8 cellular contexts compared by ENCODE assay signal in the genomic region with DNA sequence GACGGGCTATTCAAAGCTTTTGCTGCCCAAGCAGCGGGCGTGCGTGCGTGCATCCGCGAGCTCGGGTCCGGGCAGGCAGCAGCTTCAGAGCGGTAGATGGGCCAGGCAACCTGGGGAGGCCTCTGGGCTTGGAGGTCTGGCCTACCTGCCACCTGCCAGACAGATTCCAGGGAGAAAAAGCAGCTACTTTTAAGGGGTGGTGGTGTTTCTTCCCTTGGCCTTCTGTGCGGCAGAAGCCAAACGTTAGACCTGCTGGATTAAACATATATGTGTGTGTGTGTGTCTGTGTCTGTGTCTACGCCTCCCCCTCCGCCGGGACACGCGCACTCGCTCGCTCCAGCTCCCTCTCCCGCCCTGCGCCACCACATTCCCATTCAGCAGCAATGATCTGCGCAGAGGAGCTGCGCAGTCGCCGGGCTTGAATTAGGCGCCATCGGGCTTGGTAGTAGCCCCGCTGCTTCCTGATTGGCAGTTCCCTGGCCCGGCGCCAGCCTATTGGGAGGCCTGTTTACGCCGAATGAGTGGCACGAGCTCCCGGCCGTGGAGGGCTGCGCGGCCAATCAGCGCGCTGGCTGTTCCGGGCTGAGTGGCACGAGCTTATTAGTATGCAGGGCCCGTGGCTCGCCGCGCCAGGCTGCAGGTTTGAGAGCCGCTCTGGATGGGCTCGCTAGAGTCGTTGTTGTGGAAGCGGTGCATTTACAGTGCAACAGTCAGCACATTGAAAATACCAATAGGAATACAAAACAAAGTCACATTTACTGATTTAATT. TPM values are rescaled to one million over a fixed set of nuclear protein-coding genes. Genes with fewer than 3 reads are reported as not detected.
A peak's percentile ranks its signal among the peaks of the same experiment; 100 is the strongest.
DNase-seq lines count a peak whose midpoint lies in the region; ATAC-seq, FAIRE-seq and TF ChIP-seq lines count a peak whose summit lies in the region.

A gene (plus strand): TSS at position 627 of the 769 bp plus-strand sequence. CDS start 4,283 bp downstream, outside the sequence.

- H3K4me3 ChIP-seq in AG04450 (ENCODE audit: low read depth, low read length) (peak within 1 kb of the TSS; percentile 67), skeletal muscle tissue (ENCODE audit: low read length in 3 of 3) (peak within 1 kb of the TSS; percentile 79 to 90 (median 87))

- peaks cover 19% of the 10 kb centered on the region for H3K4me1 Mint-ChIP-seq in central memory CD8-positive, alpha-beta T cell

- H3K9me3 Mint-ChIP-seq in central memory CD8-positive, alpha-beta T cell = no peaks in the 10 kb centered on the region

- peak; percentile 99 for DNase-seq in AG04450 (ENCODE audit: low read depth, low spot score)
- DNase-seq in H54 (ENCODE audit: insufficient read length, low spot score) = peak; percentile 99
- DNase-seq in NCI-H345 (lab: John Stamatoyannopoulos, UW) = peak; percentile 100
- DNase-seq in activated CD4-positive, CD25-positive, alpha-beta regulatory T cell treated with anti-CD3 and anti-CD28 coated beads, Interleukin-2, amount 50 U/mL, for 72 hours = peak; percentile 83
- DNase-seq in central memory CD8-positive, alpha-beta T cell (ENCODE audit: low spot score in 2 of 2) = peak; percentile 42 to 58
- peak; percentile 94 for DNase-seq in iPS-NIHi7 (ENCODE audit: extremely low spot score)

- H3K4me1 ChIP-seq in skeletal muscle tissue (ENCODE audit: control insufficient read depth in 3 of 3, insufficient read depth in 3 of 3, low read length in 3 of 3) = peaks cover 35 to 66% (median 37%) of the 10 kb centered on the region in 3 donors

- H3K36me3 Mint-ChIP-seq in central memory CD8-positive, alpha-beta T cell (ENCODE audit: insufficient read depth) = peaks cover 32% of the 10 kb centered on the region

- peak within 1 kb of the TSS; percentile 63 for H3K4me3 Mint-ChIP-seq in central memory CD8-positive, alpha-beta T cell

- H3K27ac ChIP-seq in AG04450 (ENCODE audit: low read depth, low read length) (peak within 1 kb of the TSS; percentile 87), skeletal muscle tissue (ENCODE audit: low read depth, low read length) (peak within 1 kb of the TSS; percentile 96)

- CTCF ChIA-PET in AG04450 (lab: Charles Lee) = interaction anchor here (0.8 to 1.4 kb wide), 4 partner anchors 45 to 140 kb away, joined by 3 to 9 read pairs (median 4); no protein-coding TSS in a partner anchor

- FAIRE-seq in H54 (lab: Jason Lieb, UNC) = peak; percentile 81

- H3K36me3 ChIP-seq in skeletal muscle tissue (ENCODE audit: control insufficient read depth in 3 of 3, insufficient read depth in 3 of 3, low read length in 3 of 3) = peaks cover 0 to 3% (median 3%) of the 10 kb centered on the region in 3 donors

- TF ChIP-seq CTCF in AG04450 (IDR thresholded peaks at IDR 0.05; ENCODE audit: low read depth, low read length) = no peak

- H3K9me3 ChIP-seq in AG04450 (ENCODE audit: control insufficient read depth, insufficient read depth, low read length) (no peaks in the 10 kb centered on the region; the same call in 1 of the 2 replicates), skeletal muscle tissue (ENCODE audit: control insufficient read depth in 3 of 3, low read length in 3 of 3) (no peaks in the 10 kb centered on the region)

- peak within 1 kb of the TSS; percentile 88 for H3K27ac Mint-ChIP-seq in central memory CD8-positive, alpha-beta T cell (ENCODE audit: low read depth)

- H3K27me3 ChIP-seq in AG04450 (ENCODE audit: control insufficient read depth, insufficient read depth, low read length) (no peaks in the 10 kb centered on the region), skeletal muscle tissue (ENCODE audit: control insufficient read depth in 3 of 3, insufficient read depth in 3 of 3, low read length in 3 of 3) (peaks cover 0 to 7% (median 0%) of the 10 kb centered on the region in 3 donors)

- peak; percentile 94 for TF ChIP-seq POLR2A in H54 (IDR thresholded peaks at IDR 0.05; ENCODE audit: low read depth, low read length)

- peak within 1 kb of the TSS; percentile 91 to 96 (median 95) for H3K9ac ChIP-seq in skeletal muscle tissue (ENCODE audit: low read depth in 1 of 3, low read length in 3 of 3)

- ATAC-seq in central memory CD8-positive, alpha-beta T cell (replicated peaks; ENCODE audit: extremely low read depth, poor library complexity, severe bottlenecking) = peak; percentile 61
- ATAC-seq in HG03108 (IDR thresholded peaks at IDR 0.05; ENCODE audit: unreplicated experiment) = no peak

- POLR2A ChIA-PET in AG04450 (lab: Yijun Ruan, JAX) = interaction anchor here (0.6 to 2.1 kb wide), 27 partner anchors 9 to 171 kb away, joined by 3 to 27 read pairs (median 4); a partner anchor contains a TSS

- peaks cover 66% of the 10 kb centered on the region for H3K27me3 Mint-ChIP-seq in central memory CD8-positive, alpha-beta T cell

RNA-seq across cellular contexts. Expression of the gene that starts here (rescaled TPM):
- 1.3 and 2.5 TPM in 2 replicates for polyA plus RNA-seq in AG04450 (2011; rRNA removed)
- 3.3 and 6.3 TPM in 2 replicates for polyA minus RNA-seq in AG04450 (2011; rRNA and poly(A)+ RNA removed)
- 8.4 TPM for total RNA-seq in skeletal muscle tissue

Comparison
In these comparisons a context has a peak if more than half of its experiments do, and no peak if none do; other contexts are left out.
1. DNase-seq: peak in every context shown above with its lines; median percentile 100 in NCI-H345; 99 in AG04450; 99 in H54; 94 in iPS-NIHi7; 83 in activated CD4-positive, CD25-positive, alpha-beta regulatory T cell treated with anti-CD3 and anti-CD28 coated beads, Interleukin-2, amount 50 U/mL, for 72 hours; 50 in central memory CD8-positive, alpha-beta T cell.